19 cellular contexts compared by ENCODE assay signal in genomic region chr7:101589052-101589451, GRCh38. TPM values are rescaled to one million over a fixed set of nuclear protein-coding genes. Genes with fewer than 3 reads are reported as not detected.
DNase-seq lines count a peak whose midpoint lies in the region.
"Had no signal": no experiment of that assay in that cellular context is flagged by ENCODE, and none has a peak within 500 bp of the region (broad histone marks: within the 10 kb centered on the region; RNA-seq: fewer than 3 reads in every experiment).

No MANE protein-coding gene starts in this region.

- no peaks in the 10 kb centered on the region for H3K9me3 ChIP-seq in Karpas-422 (ENCODE audit: low read length)
- H3K9me3 ChIP-seq: MG63 had no signal

- no peak overlapping the region for H3K4me3 ChIP-seq in Karpas-422 (ENCODE audit: low read length)
- H3K4me3 ChIP-seq: MG63 had no signal

- no peaks in the 10 kb centered on the region for H3K4me1 ChIP-seq in Karpas-422 (ENCODE audit: low read length)

- no peak overlapping the region for H2AFZ ChIP-seq in Karpas-422 (ENCODE audit: low read length)

- H3K36me3 ChIP-seq in Karpas-422 (ENCODE audit: insufficient read depth, low read length): no peaks in the 10 kb centered on the region
- H3K36me3 ChIP-seq: MG63 had no signal

- H3K4me2 ChIP-seq in Karpas-422 (ENCODE audit: low read depth, low read length, poor library complexity, severe bottlenecking): no peak overlapping the region

- DNase-seq in activated CD8-positive, alpha-beta memory T cell treated with anti-CD3 and anti-CD28 coated beads for 24 hours: peak; percentile 24
- DNase-seq in activated CD8-positive, alpha-beta memory T cell treated with anti-CD3 and anti-CD28 coated beads, Interleukin-2, amount 50 U/mL, for 4 hours: no peak
- DNase-seq in Karpas-422: peak; percentile 15
- DNase-seq in mesenteric fat pad (ENCODE audit: low spot score): peak; percentile 35
- DNase-seq in amygdala (lab: John Stamatoyannopoulos, UW): no peak
- no peak for DNase-seq in dedifferentiated amniotic fluid mesenchymal stem cell (ENCODE audit: extremely low spot score)
- DNase-seq in NCI-H1105 treated with DMSO at 0.1 percent for 48 hours (lab: John Stamatoyannopoulos, UW): no peak
- DNase-seq in DMS53 treated with DMSO at 0.1 percent for 48 hours (lab: John Stamatoyannopoulos, UW; ENCODE audit: unreplicated experiment): no peak
- DNase-seq: 8988T, C1 segment of cervical spinal cord, DMS153, GOT3, KG1, MG63, NCI-H1092 treated with DMSO at 0.1 percent for 48 hours, NCI-H1930, NCI-H2171, NCI-H446 treated with DMSO at 0.1 percent for 48 hours, NCI-H748 treated with DMSO at 0.1 percent for 48 hours had no signal

- no peak overlapping the region for H3K9ac ChIP-seq in Karpas-422 (ENCODE audit: low read length)

- H3K79me2 ChIP-seq in Karpas-422 (ENCODE audit: low read length): no peaks in the 10 kb centered on the region

- no peaks in the 10 kb centered on the region for H3K27me3 ChIP-seq in Karpas-422 (ENCODE audit: low read length)
- H3K27me3 ChIP-seq: MG63 had no signal

- no peak overlapping the region for H3K27ac ChIP-seq in Karpas-422 (ENCODE audit: low read length)

- no peaks in the 10 kb centered on the region for H4K20me1 ChIP-seq in Karpas-422 (ENCODE audit: insufficient read depth, low read depth, low read length)

- no peaks in the 10 kb centered on the region for H3K9me2 ChIP-seq in Karpas-422 (replicated peaks; ENCODE audit: insufficient read depth, low read length)

RNA-seq across cellular contexts. Expression of gene MYL10, which starts 40.0 kb away (rescaled TPM):
- total RNA-seq in Karpas-422 (2014; rRNA removed; shearing (Covaris generic); ENCODE audit: low replicate concordance): not detected in 2 replicates
- not detected for total RNA-seq in mesenteric fat pad

Comparison
In these comparisons a context has a peak if more than half of its experiments do, and no peak if none do; other contexts are left out.
1. DNase-seq: peak in activated CD8-positive, alpha-beta memory T cell treated with anti-CD3 and anti-CD28 coated beads for 24 hours (single experiment), Karpas-422 (single experiment) and mesenteric fat pad (single experiment); none in activated CD8-positive, alpha-beta memory T cell treated with anti-CD3 and anti-CD28 coated beads, Interleukin-2, amount 50 U/mL, for 4 hours (single experiment), amygdala (0 of 56), dedifferentiated amniotic fluid mesenchymal stem cell (single experiment), NCI-H1105 treated with DMSO at 0.1 percent for 48 hours (single experiment) and DMS53 treated with DMSO at 0.1 percent for 48 hours (single experiment).